Comparison of ENCODE assay signal across 18 cellular contexts in the genomic region with DNA sequence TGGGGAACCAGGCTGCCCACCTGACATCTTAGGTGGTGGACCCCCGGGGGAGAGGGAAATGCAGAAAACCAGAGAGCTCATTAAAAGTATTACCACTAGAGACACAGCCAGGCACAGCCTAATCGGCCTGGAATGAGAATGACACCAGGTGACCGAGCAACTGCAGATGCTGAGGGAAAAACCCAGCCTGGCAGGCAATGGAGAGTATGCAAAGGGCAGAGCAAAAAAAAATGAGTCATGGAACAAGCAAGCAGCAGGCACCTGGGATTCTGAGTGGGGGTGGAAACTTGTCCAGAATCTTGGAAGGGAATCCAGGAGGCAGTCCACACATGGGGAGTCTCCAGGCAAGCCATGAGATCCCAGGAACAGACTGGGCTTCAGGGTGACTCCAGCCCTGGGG.
A peak's percentile ranks its signal among the peaks of the same experiment; 100 is the strongest.
DNase-seq lines count a peak whose midpoint lies in the region; ATAC-seq and TF ChIP-seq lines count a peak whose summit lies in the region.
"Had no signal": no experiment of that assay in that cellular context is flagged by ENCODE, and none has a peak within 500 bp of the region (broad histone marks: within the 10 kb centered on the region; RNA-seq: fewer than 3 reads in every experiment).

No MANE protein-coding gene starts in this region.

- CTCF ChIA-PET in Calu3 (lab: Charles Lee): no interaction called here

- peaks cover 10% of the 10 kb centered on the region for H3K4me1 Mint-ChIP-seq in Calu3 (ENCODE audit: low read depth, unreplicated experiment)
- H3K4me1 Mint-ChIP-seq: CD8-positive, alpha-beta memory T cell had no signal

- H3K27ac Mint-ChIP-seq in Calu3 (ENCODE audit: unreplicated experiment): no peak overlapping the region
- H3K27ac Mint-ChIP-seq: CD8-positive, alpha-beta memory T cell; HFFc6 had no signal

- ATAC-seq in left cardiac atrium (no peak), HG03354 (IDR thresholded peaks at IDR 0.05; ENCODE audit: poor library complexity, severe bottlenecking, unreplicated experiment) (no peak)
- ATAC-seq: A549, Right ventricle myocardium inferior had no signal

- DNase-seq in Calu3 (peak; percentile 31), HT1080 (ENCODE audit: low read depth) (peak; percentile 48), astrocyte of the hippocampus (ENCODE audit: low read depth, low spot score) (peak; percentile 64), kidney tubule cell (ENCODE audit: low spot score) (peak; percentile 79), left cardiac atrium (no peak), iPS-NIHi11 (ENCODE audit: low spot score) (no peak), NCI-H2171 treated with DMSO at 0.1 percent for 48 hours (lab: John Stamatoyannopoulos, UW) (no peak)
- DNase-seq: CD8-positive, alpha-beta memory T cell; GDM1; HFFc6; KBM-7; NCI-H1048; NCI-H1436 treated with DMSO at 0.1 percent for 48 hours; NCI-H2029 treated with DMSO at 0.1 percent for 48 hours; NCI-H524 had no signal

- no peaks in the 10 kb centered on the region for H3K27me3 Mint-ChIP-seq in Calu3 (ENCODE audit: unreplicated experiment)

- H3K36me3 Mint-ChIP-seq in Calu3 (ENCODE audit: insufficient read depth, unreplicated experiment): no peaks in the 10 kb centered on the region

- H3K4me3 Mint-ChIP-seq in Calu3 (ENCODE audit: low read depth, unreplicated experiment): no peak overlapping the region
- H3K4me3 Mint-ChIP-seq: CD8-positive, alpha-beta memory T cell; HFFc6 had no signal

- no peaks in the 10 kb centered on the region for H3K9me3 Mint-ChIP-seq in Calu3 (ENCODE audit: low read depth, unreplicated experiment)

- TF ChIP-seq CTCF in Calu3 (IDR thresholded peaks at IDR 0.05; ENCODE audit: unreplicated experiment): no peak

- BruUV-seq in Calu3 (replicated peaks; lab: Mats Ljungman, UMichigan): no TSS peak

- intact Hi-C loops in Calu3 (cut with micrococcal nuclease; ENCODE audit: unreplicated experiment) (no loop called here), left cardiac atrium (cut with DNase I) (no loop called here)

Comparison
In these comparisons a context has a peak if more than half of its experiments do, and no peak if none do; other contexts are left out.
1. DNase-seq: peak in Calu3 (single experiment), HT1080 (single experiment), astrocyte of the hippocampus (single experiment) and kidney tubule cell (single experiment); none in left cardiac atrium (single experiment), iPS-NIHi11 (single experiment) and NCI-H2171 treated with DMSO at 0.1 percent for 48 hours (single experiment).